In genomic region chr5:151664694-151665583, GRCh38 we compare ENCODE assay signal across 12 cellular contexts. TPM values are rescaled to one million over a fixed set of nuclear protein-coding genes. Genes with fewer than 3 reads are reported as not detected.
A peak's percentile ranks its signal among the peaks of the same experiment; 100 is the strongest.
DNase-seq lines count a peak whose midpoint lies in the region; TF ChIP-seq lines count a peak whose summit lies in the region.
"Had no signal": no experiment of that assay in that cellular context is flagged by ENCODE, and none has a peak within 500 bp of the region (broad histone marks: within the 10 kb centered on the region; RNA-seq: fewer than 3 reads in every experiment).

No MANE protein-coding gene starts in this region.

- no peak overlapping the region for H3K4me3 Mint-ChIP-seq in mesothelial cell of epicardium
- no peak overlapping the region for H3K4me3 Mint-ChIP-seq in T-helper 2 cell treated with Interferon-gamma antibody and Interleukin-4, amounts not matched to agents 5 μg/mL and 100 μg/mL, for 36 hours
- H3K4me3 Mint-ChIP-seq: immature natural killer cell had no signal

- H3K9me3 Mint-ChIP-seq in mesothelial cell of epicardium = no peaks in the 10 kb centered on the region
- no peaks in the 10 kb centered on the region for H3K9me3 Mint-ChIP-seq in T-helper 2 cell treated with Interferon-gamma antibody and Interleukin-4, amounts not matched to agents 5 μg/mL and 100 μg/mL, for 36 hours
- H3K9me3 Mint-ChIP-seq: immature natural killer cell had no signal

- TF ChIP-seq EP300 in tibial nerve (IDR thresholded peaks at IDR 0.05) = no peak

- H2BK12ac ChIP-seq in trophoblast cell (ENCODE audit: low read length) = no peak overlapping the region

- H2BK5ac ChIP-seq in trophoblast cell (ENCODE audit: low read depth, low read length, poor library complexity) = no peak overlapping the region

- TF ChIP-seq CTCF in mesothelial cell of epicardium (IDR thresholded peaks at IDR 0.05; ENCODE audit: unreplicated experiment) (no peak), tibial nerve (IDR thresholded peaks at IDR 0.05) (no peak)

- no peak overlapping the region for H3K23ac ChIP-seq in trophoblast cell (ENCODE audit: low read length)

- no peak for TF ChIP-seq POLR2A in tibial nerve (IDR thresholded peaks at IDR 0.05)

- DNase-seq in MG63 (peak; percentile 83), dermis blood vessel endothelial cell (peak; percentile 90), mesothelial cell of epicardium (ENCODE audit: low spot score in 2 of 2, unreplicated experiment in 2 of 2) (no peak), tibial nerve (ENCODE audit: low spot score in 2 of 2) (no peak), NCI-H1417 treated with DMSO at 0.1 percent for 48 hours (lab: John Stamatoyannopoulos, UW) (no peak), trophoblast cell (no peak)
- DNase-seq in T-helper 2 cell treated with Interferon-gamma antibody and Interleukin-4, amounts not matched to agents 5 μg/mL and 100 μg/mL, for 36 hours (ENCODE audit: low spot score) = no peak
- DNase-seq: GDM1, immature natural killer cell, NCI-H446 treated with DMSO at 0.1 percent for 48 hours, retina had no signal

- H3K36me3 ChIP-seq in MG63 (peaks cover 91% of the 10 kb centered on the region), tibial nerve (peaks cover 0 to 87% (median 7%) of the 10 kb centered on the region in 3 donors), trophoblast cell (ENCODE audit: control insufficient read depth in 1 of 2, insufficient read depth in 2 of 2, low read length in 2 of 2) (peaks cover 58 to 79% of the 10 kb centered on the region in 2 experiments)

- H3K14ac ChIP-seq in trophoblast cell (ENCODE audit: low read length) = no peak overlapping the region

- H3K27ac ChIP-seq in tibial nerve (peak overlapping the region; percentile 29 to 95 (median 70)), trophoblast cell (ENCODE audit: low read depth, low read length) (no peak overlapping the region)

- no peak overlapping the region for H2AK5ac ChIP-seq in trophoblast cell (ENCODE audit: low read length)

- no peak overlapping the region for H4K12ac ChIP-seq in trophoblast cell (ENCODE audit: low read depth, low read length)

- no peak overlapping the region for H3K4me2 ChIP-seq in trophoblast cell (ENCODE audit: low read length)

- peaks cover 53% of the 10 kb centered on the region for H3K36me3 Mint-ChIP-seq in mesothelial cell of epicardium
- H3K36me3 Mint-ChIP-seq in T-helper 2 cell treated with Interferon-gamma antibody and Interleukin-4, amounts not matched to agents 5 μg/mL and 100 μg/mL, for 36 hours (ENCODE audit: low read depth) = no peaks in the 10 kb centered on the region
- H3K36me3 Mint-ChIP-seq: immature natural killer cell had no signal

- no peak overlapping the region for H4K91ac ChIP-seq in trophoblast cell (ENCODE audit: low read depth, low read length)

- no peak overlapping the region for H4K8ac ChIP-seq in trophoblast cell (ENCODE audit: low read depth, low read length)

- H3K4me1 Mint-ChIP-seq in mesothelial cell of epicardium = peaks cover 37% of the 10 kb centered on the region
- H3K4me1 Mint-ChIP-seq in T-helper 2 cell treated with Interferon-gamma antibody and Interleukin-4, amounts not matched to agents 5 μg/mL and 100 μg/mL, for 36 hours (ENCODE audit: low read depth) = peaks cover 6% of the 10 kb centered on the region

- no peak overlapping the region for H3K4ac ChIP-seq in trophoblast cell (ENCODE audit: low read depth, low read length)

- H3K27me3 ChIP-seq in MG63 = no peaks in the 10 kb centered on the region
- H3K27me3 ChIP-seq in tibial nerve = no peaks in the 10 kb centered on the region
- no peaks in the 10 kb centered on the region for H3K27me3 ChIP-seq in trophoblast cell (ENCODE audit: insufficient read depth, low read length)

- 30 to 32% methylated on average over 6 of the region's 6 CpGs for WGBS in tibial nerve, 2 donors
- WGBS in trophoblast cell (ENCODE audit: extremely low coverage, insufficient coverage, insufficient read length) = no CpG with 5 or more reads among the region's 6 CpGs

- H3K4me1 ChIP-seq in tibial nerve = peaks cover 4 to 92% (median 35%) of the 10 kb centered on the region in 4 donors
- no peaks in the 10 kb centered on the region for H3K4me1 ChIP-seq in trophoblast cell (ENCODE audit: control insufficient read depth in 1 of 2, insufficient read depth in 2 of 2, low read length in 2 of 2)

- no peak overlapping the region for H3K9ac ChIP-seq in trophoblast cell (ENCODE audit: low read length)

- H3K4me3 ChIP-seq in MG63 (no peak overlapping the region), tibial nerve (no peak overlapping the region), trophoblast cell (ENCODE audit: low read depth, low read length) (no peak overlapping the region)
- H3K4me3 ChIP-seq: K562 had no signal

- no peak overlapping the region for H2BK120ac ChIP-seq in trophoblast cell (ENCODE audit: insufficient read depth, low read length, poor library complexity)

- no peaks in the 10 kb centered on the region for H3K9me3 ChIP-seq in MG63
- no peaks in the 10 kb centered on the region for H3K9me3 ChIP-seq in tibial nerve
- H3K9me3 ChIP-seq in trophoblast cell (ENCODE audit: insufficient read depth, low read depth, low read length) = no peaks in the 10 kb centered on the region

- H2AFZ ChIP-seq in trophoblast cell (ENCODE audit: insufficient read depth, low read length, poor library complexity) = no peak overlapping the region

- H3K79me1 ChIP-seq in trophoblast cell (ENCODE audit: low read length) = no peaks in the 10 kb centered on the region

- no peaks in the 10 kb centered on the region for H3K27me3 Mint-ChIP-seq in mesothelial cell of epicardium (ENCODE audit: low read depth)
- H3K27me3 Mint-ChIP-seq in T-helper 2 cell treated with Interferon-gamma antibody and Interleukin-4, amounts not matched to agents 5 μg/mL and 100 μg/mL, for 36 hours (ENCODE audit: low read depth) = peaks cover 5% of the 10 kb centered on the region

- no peak overlapping the region for H3K18ac ChIP-seq in trophoblast cell (ENCODE audit: low read length)

- no peaks in the 10 kb centered on the region for H3K79me2 ChIP-seq in trophoblast cell (ENCODE audit: control insufficient read depth, insufficient read depth, low read length, poor library complexity)

- H3K27ac Mint-ChIP-seq in mesothelial cell of epicardium = peak overlapping the region; percentile 87
- no peak overlapping the region for H3K27ac Mint-ChIP-seq in T-helper 2 cell treated with Interferon-gamma antibody and Interleukin-4, amounts not matched to agents 5 μg/mL and 100 μg/mL, for 36 hours

RNA-seq across cellular contexts. Expression of gene SPARC, which starts 21.8 kb away (rescaled TPM):
- 1,117 and 1,361 TPM in 2 replicates for total RNA-seq in MG63 (2014; rRNA removed; shearing (Covaris generic); ENCODE audit: low replicate concordance)
- 756 and 1,107 TPM in 2 replicates for total RNA-seq in dermis blood vessel endothelial cell
- total RNA-seq in mesothelial cell of epicardium = 2,843 to 2,896 TPM (median 2,890 TPM) in 3 replicates
- 1,000 to 10,000 TPM in 3 of 4 donors, 100 to 1,000 TPM in 1; 918 to 2,129 (median 1,501) TPM for total RNA-seq in tibial nerve
- polyA plus RNA-seq in trophoblast cell (2013) = 1,673 and 1,689 TPM in 2 replicates

Comparison
In these comparisons a context has a peak if more than half of its experiments do, and no peak if none do; other contexts are left out.
1. DNase-seq: peak in MG63 (single experiment) and dermis blood vessel endothelial cell (single experiment); none in mesothelial cell of epicardium (0 of 2), tibial nerve (0 of 2), NCI-H1417 treated with DMSO at 0.1 percent for 48 hours (single experiment), trophoblast cell (0 of 2) and T-helper 2 cell treated with Interferon-gamma antibody and Interleukin-4, amounts not matched to agents 5 μg/mL and 100 μg/mL, for 36 hours (single experiment).